In genomic region chr16:10941127-10941933, GRCh38 we compare ENCODE assay signal across 8 cellular contexts. TPM values are rescaled to one million over a fixed set of nuclear protein-coding genes. Genes with fewer than 3 reads are reported as not detected.
DNase-seq lines count a peak whose midpoint lies in the region; ATAC-seq, FAIRE-seq and TF ChIP-seq lines count a peak whose summit lies in the region.

No MANE protein-coding gene starts in this region.

- no peaks in the 10 kb centered on the region for H3K27me3 Mint-ChIP-seq in natural killer cell treated with Interleukin-12 subunit alpha and Interleukin-12 subunit beta and Interleukin-15 and Interleukin-18, amount 100 ng/mL, for 72 hours

- no peaks in the 10 kb centered on the region for H3K9me3 Mint-ChIP-seq in natural killer cell treated with Interleukin-12 subunit alpha and Interleukin-12 subunit beta and Interleukin-15 and Interleukin-18, amount 100 ng/mL, for 72 hours

- TF ChIP-seq CTCF in NB4 (IDR thresholded peaks at IDR 0.05; ENCODE audit: low read depth, low read length) (no peak), coronary artery (IDR thresholded peaks at IDR 0.05) (no peak)

- DNase-seq in NB4 (ENCODE audit: low read depth) (no peak), coronary artery (ENCODE audit: low spot score) (no peak), GM12892 (ENCODE audit: insufficient read length) (no peak), GM19240 (ENCODE audit: insufficient read length, low spot score) (no peak), Ammon's horn (ENCODE audit: low spot score) (no peak)
- no peak for DNase-seq in natural killer cell treated with Interleukin-12 subunit alpha and Interleukin-12 subunit beta and Interleukin-15 and Interleukin-18, amount 100 ng/mL, for 72 hours (ENCODE audit: low spot score)

- H3K4me1 Mint-ChIP-seq in natural killer cell treated with Interleukin-12 subunit alpha and Interleukin-12 subunit beta and Interleukin-15 and Interleukin-18, amount 100 ng/mL, for 72 hours (ENCODE audit: low read depth in 2 of 2), result peaks cover 71 to 80% of the 10 kb centered on the region in 2 donors

- no peak for FAIRE-seq in GM12892 (lab: Jason Lieb, UNC)

- H3K27ac ChIP-seq in coronary artery, result peak overlapping the region; percentile 81 to 88

- peak in 1 of 2 donors; percentile 0 for ATAC-seq in natural killer cell treated with Interleukin-12 subunit alpha and Interleukin-12 subunit beta and Interleukin-15 and Interleukin-18, amount 100 ng/mL, for 72 hours
- ATAC-seq in HG02610 (IDR thresholded peaks at IDR 0.05; ENCODE audit: unreplicated experiment), result no peak

- H3K4me3 ChIP-seq in GM08714 (ENCODE audit: low read length), result peak overlapping the region; percentile 73
- peak overlapping the region; percentile 69 for H3K4me3 ChIP-seq in NB4 (ENCODE audit: low read depth, low read length)
- peak overlapping the region; percentile 87 for H3K4me3 ChIP-seq in coronary artery

- TF ChIP-seq POLR2A in NB4 (IDR thresholded peaks at IDR 0.05; ENCODE audit: extremely low read depth, insufficient read length) (no peak), GM12892 (IDR thresholded peaks at IDR 0.05; ENCODE audit: low read depth, low read length) (no peak)

- peak overlapping the region; percentile 16 to 67 for H3K27ac Mint-ChIP-seq in natural killer cell treated with Interleukin-12 subunit alpha and Interleukin-12 subunit beta and Interleukin-15 and Interleukin-18, amount 100 ng/mL, for 72 hours

- H3K36me3 Mint-ChIP-seq in natural killer cell treated with Interleukin-12 subunit alpha and Interleukin-12 subunit beta and Interleukin-15 and Interleukin-18, amount 100 ng/mL, for 72 hours, result peaks cover 7% of the 10 kb centered on the region

- peak overlapping the region; percentile 93 for H3K4me3 Mint-ChIP-seq in natural killer cell treated with Interleukin-12 subunit alpha and Interleukin-12 subunit beta and Interleukin-15 and Interleukin-18, amount 100 ng/mL, for 72 hours

RNA-seq across cellular contexts. Expression of gene DEXI, which starts 0.9 kb away (rescaled TPM):
- total RNA-seq in natural killer cell treated with Interleukin-12 subunit alpha and Interleukin-12 subunit beta and Interleukin-15 and Interleukin-18, amount 100 ng/mL, for 72 hours, result 10 to 100 TPM; 20.7 to 36.3 TPM
- 8.4 TPM for polyA plus RNA-seq in GM12892 (2012; ENCODE audit: missing spikeins)

RNA-seq across cellular contexts. Expression of gene CLEC16A, which starts 3.0 kb away (rescaled TPM):
- 10 to 100 TPM; 42.5 to 60.2 TPM for total RNA-seq in natural killer cell treated with Interleukin-12 subunit alpha and Interleukin-12 subunit beta and Interleukin-15 and Interleukin-18, amount 100 ng/mL, for 72 hours
- 15.4 TPM for polyA plus RNA-seq in GM12892 (2012; ENCODE audit: missing spikeins)
